In the genomic region with DNA sequence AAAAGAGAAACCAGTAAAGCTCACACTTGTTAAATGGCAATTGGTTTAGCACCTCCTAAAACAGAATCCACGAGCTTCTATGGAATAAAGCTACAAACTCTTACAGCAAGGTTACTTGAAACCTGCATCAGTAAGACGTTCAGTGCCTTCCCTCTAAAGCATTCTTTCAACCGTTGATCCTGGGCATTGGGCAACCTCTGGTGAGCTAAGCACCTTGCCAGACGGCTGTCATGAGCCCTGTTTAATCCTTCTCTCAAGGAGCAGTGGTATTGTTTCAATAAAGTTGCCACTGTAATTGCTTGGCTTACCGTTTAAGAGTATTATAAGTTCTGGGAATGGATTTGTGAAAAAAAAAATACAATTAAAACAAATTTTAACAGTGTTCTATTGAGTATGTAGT, we compare ENCODE assay signal across 17 cellular contexts.
DNase-seq lines count a peak whose midpoint lies in the region; ATAC-seq, FAIRE-seq and TF ChIP-seq lines count a peak whose summit lies in the region.
"Had no signal": no experiment of that assay in that cellular context is flagged by ENCODE, and none has a peak within 500 bp of the region (broad histone marks: within the 10 kb centered on the region; RNA-seq: fewer than 3 reads in every experiment).

No MANE protein-coding gene starts in this region.

- DNase-seq in MCF 10A (ENCODE audit: unreplicated experiment) (peak; percentile 49), mammary epithelial cell (no peak), epithelial cell of esophagus (ENCODE audit: low read depth) (peak; percentile 68), mesendoderm (peak; percentile 7), NCI-H526 (lab: John Stamatoyannopoulos, UW) (no peak), H54 (ENCODE audit: insufficient read length, low spot score) (no peak), RWPE1 (ENCODE audit: low spot score) (no peak)
- DNase-seq: DMS153, HCEC 1CT, Kasumi-1, NCI-H1417, NCI-H2081, NCI-H2227 treated with DMSO at 0.1 percent for 48 hours, Right ventricle myocardium superior had no signal

- H3K27ac ChIP-seq in mammary epithelial cell (ENCODE audit: insufficient read depth, low read depth, low read length) (no peak overlapping the region), mesendoderm (ENCODE audit: low read depth, low read length) (no peak overlapping the region), RWPE1 (no peak overlapping the region)
- H3K27ac ChIP-seq: 22Rv1; BLaER1 treated with 17β-estradiol and CSF1 and Interleukin-3, amounts not matched to agents 10 nM and 100 nM had no signal

- H3K36me3 ChIP-seq in mammary epithelial cell (ENCODE audit: insufficient read depth, low read length) (no peaks in the 10 kb centered on the region), mesendoderm (ENCODE audit: control insufficient read depth, insufficient read depth, low read length) (no peaks in the 10 kb centered on the region)
- H3K36me3 ChIP-seq: BLaER1 treated with 17β-estradiol and CSF1 and Interleukin-3, amounts not matched to agents 10 nM and 100 nM had no signal

- H3K79me1 ChIP-seq in mesendoderm (ENCODE audit: low read length) = no peaks in the 10 kb centered on the region

- H2AK5ac ChIP-seq in mesendoderm (ENCODE audit: low read length) = no peak overlapping the region

- no peak overlapping the region for H2AFZ ChIP-seq in mammary epithelial cell (ENCODE audit: low read depth, low read length)

- no peaks in the 10 kb centered on the region for H3K9me3 Mint-ChIP-seq in MCF 10A (ENCODE audit: unreplicated experiment)

- no peak overlapping the region for H2BK15ac ChIP-seq in mesendoderm (replicated peaks; ENCODE audit: low read depth)

- H3K4me3 Mint-ChIP-seq in MCF 10A (ENCODE audit: unreplicated experiment) = no peak overlapping the region

- no peak overlapping the region for H3K4ac ChIP-seq in mesendoderm (ENCODE audit: low read depth, low read length)

- no peaks in the 10 kb centered on the region for H3K27me3 Mint-ChIP-seq in MCF 10A (ENCODE audit: insufficient read depth, unreplicated experiment)

- H4K5ac ChIP-seq in mesendoderm (ENCODE audit: low read length) = no peak overlapping the region

- no peak overlapping the region for H3K23ac ChIP-seq in mesendoderm (ENCODE audit: low read length)

- dilution Hi-C loops in mammary epithelial cell (cut with HindIII; ENCODE audit: low sequenced_read_pairs) = no loop called here

- no peak for FAIRE-seq in H54 (lab: Jason Lieb, UNC)

- BruUV-seq in MCF 10A (replicated peaks; lab: Mats Ljungman, UMichigan) (no TSS peak), mammary epithelial cell (replicated peaks; lab: Mats Ljungman, UMichigan) (no TSS peak)

- no peak overlapping the region for H2BK120ac ChIP-seq in mesendoderm (ENCODE audit: low read depth, low read length)

- H3K9me3 ChIP-seq in mammary epithelial cell (replicated peaks; ENCODE audit: insufficient read depth, low read length) = no peaks in the 10 kb centered on the region
- H3K9me3 ChIP-seq: BLaER1 treated with 17β-estradiol and CSF1 and Interleukin-3, amounts not matched to agents 10 nM and 100 nM had no signal

- H3K4me1 ChIP-seq in mammary epithelial cell (ENCODE audit: insufficient read depth, low read length) (no peaks in the 10 kb centered on the region), mesendoderm (ENCODE audit: control insufficient read depth, low read depth, low read length) (no peaks in the 10 kb centered on the region)
- H3K4me1 ChIP-seq: BLaER1 treated with 17β-estradiol and CSF1 and Interleukin-3, amounts not matched to agents 10 nM and 100 nM had no signal

- WGBS in mammary epithelial cell (ENCODE audit: low coverage, missing lambda C conversion rate) = 68% methylated on average over 5 of the region's 5 CpGs
- WGBS in mesendoderm (ENCODE audit: extremely low coverage, insufficient coverage, low lambda C conversion rate) = no CpG with 5 or more reads among the region's 5 CpGs

- H2BK5ac ChIP-seq in mesendoderm (ENCODE audit: low read length) = no peak overlapping the region

- CTCF ChIA-PET in MCF 10A (lab: Yijun Ruan, JAX) (interaction anchor here (0.7 to 3.1 kb wide), 8 partner anchors 35 to 583 kb away, joined by 3 to 9 read pairs (median 3); no protein-coding TSS in a partner anchor), mammary epithelial cell (lab: Charles Lee; ENCODE audit: low non-redundant PET) (no interaction called here), RWPE1 (lab: Yijun Ruan, JAX) (interaction anchor here (0.6 kb wide), 1 partner anchor 1157 kb away, joined by 5 read pairs; no protein-coding TSS in a partner anchor)

- peaks cover 23% of the 10 kb centered on the region for H3K36me3 Mint-ChIP-seq in MCF 10A (ENCODE audit: insufficient read depth, unreplicated experiment)

- H3K4me2 ChIP-seq in mammary epithelial cell (ENCODE audit: insufficient read depth, low read depth, low read length) (no peak overlapping the region), mesendoderm (ENCODE audit: low read length) (no peak overlapping the region)
- H3K4me2 ChIP-seq: BLaER1 treated with 17β-estradiol and CSF1 and Interleukin-3, amounts not matched to agents 10 nM and 100 nM had no signal

- TF ChIP-seq POLR2A in H54 (IDR thresholded peaks at IDR 0.05; ENCODE audit: low read depth, low read length) = no peak

- H3K9ac ChIP-seq in mammary epithelial cell (ENCODE audit: insufficient read depth, low read length) (no peak overlapping the region), mesendoderm (ENCODE audit: low read length) (no peak overlapping the region)
- H3K9ac ChIP-seq: BLaER1 treated with 17β-estradiol and CSF1 and Interleukin-3, amounts not matched to agents 10 nM and 100 nM had no signal

- no peaks in the 10 kb centered on the region for H3K27me3 ChIP-seq in mammary epithelial cell (ENCODE audit: insufficient read depth, low read length)
- H3K27me3 ChIP-seq in mesendoderm (ENCODE audit: insufficient read depth, low read length, poor library complexity) = no peaks in the 10 kb centered on the region
- H3K27me3 ChIP-seq: BLaER1 treated with 17β-estradiol and CSF1 and Interleukin-3, amounts not matched to agents 10 nM and 100 nM had no signal

- H3K79me2 ChIP-seq in mammary epithelial cell (ENCODE audit: insufficient read depth, low read length) (no peaks in the 10 kb centered on the region), mesendoderm (ENCODE audit: control insufficient read depth, insufficient read depth, low read length) (no peaks in the 10 kb centered on the region)

- peaks cover 32% of the 10 kb centered on the region for H3K4me1 Mint-ChIP-seq in MCF 10A (ENCODE audit: insufficient read depth, unreplicated experiment)

- no peak for TF ChIP-seq CTCF in MCF 10A (IDR thresholded peaks at IDR 0.05; ENCODE audit: unreplicated experiment)
- TF ChIP-seq CTCF in mammary epithelial cell (conservative IDR thresholded peaks at IDR 0.05 in 1 of 2, IDR thresholded peaks at IDR 0.05 in 1 of 2; ENCODE audit: extremely low read depth in 1 of 2, insufficient read depth in 1 of 2, low read depth in 1 of 2, low read length in 2 of 2) = no peak
- no peak for TF ChIP-seq CTCF in epithelial cell of esophagus (IDR thresholded peaks at IDR 0.05; ENCODE audit: insufficient read depth, low read depth, low read length, missing control alignments)
- TF ChIP-seq CTCF in RWPE1 (conservative IDR thresholded peaks at IDR 0.05; ENCODE audit: low read depth) = no peak

- H3K4me3 ChIP-seq in mammary epithelial cell (replicated peaks in 1 of 3; ENCODE audit: insufficient read depth in 1 of 3, low read depth in 2 of 3, low read length in 3 of 3) (no peak overlapping the region), epithelial cell of esophagus (ENCODE audit: low read length) (no peak overlapping the region), mesendoderm (ENCODE audit: low read length) (no peak overlapping the region)
- H3K4me3 ChIP-seq: BLaER1 treated with 17β-estradiol and CSF1 and Interleukin-3, amounts not matched to agents 10 nM and 100 nM had no signal

- no peak overlapping the region for H3K27ac Mint-ChIP-seq in MCF 10A (ENCODE audit: low read depth, unreplicated experiment)

- no peak overlapping the region for H3K18ac ChIP-seq in mesendoderm (ENCODE audit: low read length)

- intact Hi-C loops in MCF 10A (cut with micrococcal nuclease) = no loop called here
- intact Hi-C loops in mammary epithelial cell (cut with micrococcal nuclease) = no loop called here

- ATAC-seq in HG03432 (IDR thresholded peaks at IDR 0.05; ENCODE audit: unreplicated experiment) = no peak

- POLR2A ChIA-PET in MCF 10A (lab: Yijun Ruan, JAX) = no interaction called here
- POLR2A ChIA-PET in RWPE1 (lab: Yijun Ruan, JAX; ENCODE audit: low non-redundant PET) = no interaction called here

- no peaks in the 10 kb centered on the region for H4K20me1 ChIP-seq in mammary epithelial cell (ENCODE audit: insufficient read depth, low read length)
- H4K20me1 ChIP-seq: BLaER1 treated with 17β-estradiol and CSF1 and Interleukin-3, amounts not matched to agents 10 nM and 100 nM had no signal

- no peak overlapping the region for H4K8ac ChIP-seq in mesendoderm (ENCODE audit: low read depth, low read length)

- in situ Hi-C loops in mammary epithelial cell (cut with MboI; ENCODE audit: low sequenced_read_pairs in 2 of 2) = no loop called here

- no peak overlapping the region for H3K56ac ChIP-seq in mesendoderm (ENCODE audit: low read length)

Comparison
In these comparisons a context has a peak if more than half of its experiments do, and no peak if none do; other contexts are left out.
1. DNase-seq: peak in MCF 10A (single experiment), epithelial cell of esophagus (single experiment) and mesendoderm (single experiment); none in mammary epithelial cell (single experiment), NCI-H526 (0 of 2), H54 (single experiment) and RWPE1 (single experiment).